ENCODE assay signal across 28 cellular contexts in genomic region chr1:96579639-96580038, GRCh38.
DNase-seq lines count a peak whose midpoint lies in the region; ATAC-seq, FAIRE-seq and TF ChIP-seq lines count a peak whose summit lies in the region.
"Had no signal": no experiment of that assay in that cellular context is flagged by ENCODE, and none has a peak within 500 bp of the region (broad histone marks: within the 10 kb centered on the region; RNA-seq: fewer than 3 reads in every experiment).

No MANE protein-coding gene starts in this region.

- DNase-seq in A172 (ENCODE audit: low spot score) (peak; percentile 11), H4 (ENCODE audit: low spot score) (peak; percentile 5), RPMI7951 (ENCODE audit: low read depth) (peak; percentile 50), fibroblast of peridontal ligament (ENCODE audit: extremely low read depth) (peak; percentile 17), SHP77 (lab: John Stamatoyannopoulos, UW) (no peak), kidney (no peak)
- DNase-seq: activated CD4-positive, alpha-beta T cell treated with anti-CD3 and anti-CD28 coated beads for 4 hours; activated T-cell treated with anti-CD3 and anti-CD28 coated beads for 4 hours; anterior cingulate cortex; CD8-positive, alpha-beta T cell; endodermal cell; esophagus squamous epithelium; left ventricle myocardium inferior; natural killer cell; NCI-H1417 treated with DMSO at 0.1 percent for 48 hours; NCI-H2081; NCI-H226; NCI-H69; stimulated activated CD4-positive, alpha-beta T cell treated with anti-CD3 and anti-CD28 coated beads, Interleukin-1b, Interleukin-23, amount 100 ng/mL, for 48 hours; stimulated activated CD8-positive, alpha-beta memory T cell treated with anti-CD3 and anti-CD28 coated beads, Interleukin-4, amount 100 ng/mL, for 48 hours; stomach; tibial artery had no signal

- H3K27ac ChIP-seq in kidney (ENCODE audit: low read depth in 2 of 2, low read length in 2 of 2), result no peak overlapping the region
- H3K27ac ChIP-seq: esophagus squamous epithelium, HL-60, left ventricle myocardium inferior, SJSA1, stomach, tibial artery had no signal

- no peaks in the 10 kb centered on the region for H3K36me3 ChIP-seq in kidney (ENCODE audit: control insufficient read depth in 1 of 2, insufficient read depth in 2 of 2, low read length in 2 of 2)
- H3K36me3 ChIP-seq: esophagus squamous epithelium, left ventricle myocardium inferior, SJSA1, stomach, tibial artery had no signal

- no peak for ATAC-seq in GM18873 (IDR thresholded peaks at IDR 0.05; ENCODE audit: low FRiP score, unreplicated experiment)
- ATAC-seq in HG02571 (IDR thresholded peaks at IDR 0.05; ENCODE audit: unreplicated experiment), result no peak
- ATAC-seq: CD8-positive, alpha-beta T cell; natural killer cell had no signal

- H3K9me3 ChIP-seq in kidney (ENCODE audit: control insufficient read depth in 1 of 2, low read length in 2 of 2), result no peaks in the 10 kb centered on the region
- H3K9me3 ChIP-seq: esophagus squamous epithelium, left ventricle myocardium inferior, SJSA1, stomach, tibial artery had no signal

- no peak overlapping the region for H3K9ac ChIP-seq in kidney (ENCODE audit: low read length in 2 of 2)

- no peak for TF ChIP-seq CTCF in kidney (IDR thresholded peaks at IDR 0.05; ENCODE audit: borderline replicate concordance, extremely low read depth, insufficient read depth)

- no peak for FAIRE-seq in kidney (lab: Jason Lieb, UNC)
- FAIRE-seq: RCC 7860 had no signal

- no peak overlapping the region for H3K4me3 ChIP-seq in kidney (ENCODE audit: low read length in 2 of 2)
- H3K4me3 ChIP-seq: esophagus squamous epithelium, left ventricle myocardium inferior, SJSA1, smooth muscle cell, stomach, tibial artery had no signal

- intact Hi-C loops in kidney (cut with DNase I), result no loop called here

- no peaks in the 10 kb centered on the region for H3K4me1 ChIP-seq in kidney (ENCODE audit: control insufficient read depth in 1 of 2, insufficient read depth in 1 of 2, low read depth in 1 of 2, low read length in 2 of 2)
- H3K4me1 ChIP-seq: esophagus squamous epithelium, left ventricle myocardium inferior, SJSA1, stomach, tibial artery had no signal

Comparison
In these comparisons a context has a peak if more than half of its experiments do, and no peak if none do; other contexts are left out.
1. DNase-seq: peak in A172 (single experiment), H4 (single experiment), RPMI7951 (single experiment) and fibroblast of peridontal ligament (single experiment); none in SHP77 (0 of 2) and kidney (single experiment).